17 cellular contexts compared by ENCODE assay signal in the genomic region with DNA sequence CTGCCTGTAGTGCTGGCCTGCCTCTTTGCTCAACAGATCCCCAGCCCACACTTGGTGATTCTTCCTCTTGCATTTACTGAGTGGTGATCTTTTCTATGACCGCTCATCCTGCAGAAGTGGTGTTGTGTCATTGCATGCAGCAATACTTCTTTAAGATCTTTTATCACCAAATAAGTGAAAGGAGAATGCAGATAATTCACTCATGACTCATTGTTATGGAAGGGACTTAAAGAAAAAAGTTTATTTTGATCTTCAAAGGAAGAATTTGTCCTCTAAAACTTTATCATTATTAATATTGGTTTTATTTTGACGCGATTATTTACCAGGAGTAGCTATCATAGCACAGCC.
DNase-seq lines count a peak whose midpoint lies in the region; ATAC-seq and TF ChIP-seq lines count a peak whose summit lies in the region.
"Had no signal": no experiment of that assay in that cellular context is flagged by ENCODE, and none has a peak within 500 bp of the region (broad histone marks: within the 10 kb centered on the region; RNA-seq: fewer than 3 reads in every experiment).

No MANE protein-coding gene starts in this region.

- H3K9me3 ChIP-seq in HUES48 (ENCODE audit: control insufficient read depth, insufficient read depth, low read length) (no peaks in the 10 kb centered on the region), smooth muscle cell (replicated peaks; ENCODE audit: low read depth) (no peaks in the 10 kb centered on the region)

- H3K27me3 ChIP-seq in HUES48 (ENCODE audit: control insufficient read depth, insufficient read depth, low read length): peaks cover 16% of the 10 kb centered on the region; the same call in 1 of the 2 replicates
- no peaks in the 10 kb centered on the region for H3K27me3 ChIP-seq in smooth muscle cell (ENCODE audit: low read depth)

- H3K9ac ChIP-seq in HUES48 (ENCODE audit: low read depth, low read length) (no peak overlapping the region), smooth muscle cell (ENCODE audit: low read depth) (no peak overlapping the region)

- peaks cover 12% of the 10 kb centered on the region for H3F3A ChIP-seq in smooth muscle cell (ENCODE audit: low read depth)

- peak; percentile 46 to 55 for DNase-seq in cardiac fibroblast (ENCODE audit: low read depth in 2 of 2)
- DNase-seq in foreskin fibroblast: peak; percentile 28 to 69
- no peak for DNase-seq in smooth muscle cell (lab: John Stamatoyannopoulos, UW; ENCODE audit: unreplicated experiment)
- no peak for DNase-seq in SKM-1 (lab: John Stamatoyannopoulos, UW; ENCODE audit: unreplicated experiment)
- no peak for DNase-seq in AML-193 (lab: John Stamatoyannopoulos, UW)
- DNase-seq: C1 segment of cervical spinal cord; CD8-positive, alpha-beta memory T cell; DMS53; NCI-H1105; NCI-H1694; NCI-H510A; NCI-H82; SHP77 had no signal

- no peaks in the 10 kb centered on the region for H3K79me2 ChIP-seq in smooth muscle cell (ENCODE audit: low read depth)

- H3K4me3 ChIP-seq in HUES48 (ENCODE audit: low read depth, low read length) (no peak overlapping the region), cardiac fibroblast (replicated peaks in 1 of 2; ENCODE audit: low read depth in 2 of 2, low read length in 2 of 2) (no peak overlapping the region), foreskin fibroblast (ENCODE audit: low read depth in 1 of 2, low read length in 2 of 2) (no peak overlapping the region), smooth muscle cell (no peak overlapping the region)
- H3K4me3 ChIP-seq: SK-N-MC had no signal

- peak overlapping the region; percentile 37 for H3K4me2 ChIP-seq in smooth muscle cell

- TF ChIP-seq CTCF in cardiac fibroblast (IDR thresholded peaks at IDR 0.05; ENCODE audit: low read depth, low read length) (no peak), foreskin fibroblast (IDR thresholded peaks at IDR 0.05; ENCODE audit: low read depth, low read length) (no peak), smooth muscle cell (IDR thresholded peaks at IDR 0.05; ENCODE audit: borderline replicate concordance, insufficient read depth, poor library complexity, severe bottlenecking) (no peak)

- no peak for ATAC-seq in HG03025 (IDR thresholded peaks at IDR 0.05; ENCODE audit: low FRiP score, unreplicated experiment)

- H3K36me3 ChIP-seq in HUES48 (ENCODE audit: control insufficient read depth, insufficient read depth, low read length) (no peaks in the 10 kb centered on the region), smooth muscle cell (ENCODE audit: low read depth) (no peaks in the 10 kb centered on the region)

- no peaks in the 10 kb centered on the region for H4K20me1 ChIP-seq in smooth muscle cell (ENCODE audit: low read depth)

- no peak overlapping the region for H2AFZ ChIP-seq in smooth muscle cell (ENCODE audit: low read depth)

- H3K27ac ChIP-seq in HUES48 (ENCODE audit: low read depth, low read length): peak overlapping the region; percentile 27
- peak overlapping the region; percentile 14 for H3K27ac ChIP-seq in smooth muscle cell (ENCODE audit: low read depth)
- H3K27ac ChIP-seq: HL-60, SK-N-MC had no signal

- H3K4me1 ChIP-seq in HUES48 (ENCODE audit: control insufficient read depth, insufficient read depth, low read length): peaks cover 15% of the 10 kb centered on the region
- H3K4me1 ChIP-seq in smooth muscle cell (ENCODE audit: low read depth): peaks cover 3% of the 10 kb centered on the region

- 62% methylated on average over 3 of the region's 3 CpGs for WGBS in smooth muscle cell (ENCODE audit: low lambda C conversion rate)

Comparison
In these comparisons a context has a peak if more than half of its experiments do, and no peak if none do; other contexts are left out.
1. DNase-seq: peak in cardiac fibroblast (2 of 2) and foreskin fibroblast (2 of 2); none in smooth muscle cell (single experiment), SKM-1 (single experiment) and AML-193 (0 of 2).